8 cellular contexts compared by ENCODE assay signal in genomic region chrX:38804481-38805293, GRCh38. TPM values are rescaled to one million over a fixed set of nuclear protein-coding genes. Genes with fewer than 3 reads are reported as not detected.
DNase-seq lines count a peak whose midpoint lies in the region; ATAC-seq, FAIRE-seq and TF ChIP-seq lines count a peak whose summit lies in the region.

No MANE protein-coding gene starts in this region.

- H3K4me1 Mint-ChIP-seq in CD8-positive, alpha-beta T cell (ENCODE audit: low read depth), result peaks cover 40% of the 10 kb centered on the region
- H3K4me1 Mint-ChIP-seq in astrocyte (ENCODE audit: low read depth, unreplicated experiment), result peaks cover 20% of the 10 kb centered on the region

- H3K36me3 ChIP-seq in CD8-positive, alpha-beta T cell (ENCODE audit: insufficient read depth, low read length), result no peaks in the 10 kb centered on the region
- H3K36me3 ChIP-seq in HCT116 (ENCODE audit: control insufficient read depth in 1 of 2, insufficient read depth in 2 of 2, low read length in 2 of 2) (peaks cover 0 to 5% of the 10 kb centered on the region in 2 experiments; a peak in 1 of 4 replicates), astrocyte (ENCODE audit: insufficient read depth, low read length) (no peaks in the 10 kb centered on the region), iPS-20b (ENCODE audit: insufficient read depth, low read depth, low read length) (peaks cover 23% of the 10 kb centered on the region; the same call in 1 of the 2 replicates)

- POLR2A ChIA-PET in CD8-positive, alpha-beta T cell (lab: Charles Lee), result interaction anchor here (0.6 to 2.3 kb wide), 2 partner anchors 12 to 372 kb away, joined by 3 to 10 read pairs; no protein-coding TSS in a partner anchor
- POLR2A ChIA-PET in HCT116 (lab: Charles Lee), result interaction anchor here (0.6 to 1.1 kb wide), 3 partner anchors 9 to 89 kb away, joined by 3 to 6 read pairs (median 3); no protein-coding TSS in a partner anchor

- H3K27ac ChIP-seq in CD8-positive, alpha-beta T cell (ENCODE audit: low read depth, low read length), result peak overlapping the region; percentile 71
- H3K27ac ChIP-seq in HCT116 (ENCODE audit: low read depth, low read length), result peak overlapping the region; percentile 98
- H3K27ac ChIP-seq in astrocyte (ENCODE audit: low read depth, low read length), result peak overlapping the region; percentile 83
- H3K27ac ChIP-seq in iPS-20b (ENCODE audit: low read length), result peak overlapping the region; percentile 84

- no peaks in the 10 kb centered on the region for H3K9me3 ChIP-seq in CD8-positive, alpha-beta T cell (ENCODE audit: low read length)
- H3K9me3 ChIP-seq in HCT116 (ENCODE audit: control insufficient read depth in 1 of 2, insufficient read depth in 1 of 2, low read depth in 1 of 2, low read length in 2 of 2) (no peaks in the 10 kb centered on the region), astrocyte (ENCODE audit: insufficient read depth, low read depth, low read length) (no peaks in the 10 kb centered on the region), iPS-20b (ENCODE audit: insufficient read depth, low read depth, low read length) (no peaks in the 10 kb centered on the region)

- intact Hi-C loops in CD8-positive, alpha-beta T cell (cut with DNase I, micrococcal nuclease), result loop anchor here (5.0 to 10.0 kb wide), 4 partner anchors 50 to 1933 kb away; partner anchors contain the start of genes BCOR (in 1 of the 2) and MED14 (in 1 of the 2)
- intact Hi-C loops in HCT116 (cut with micrococcal nuclease), result loop anchor here (10.0 kb wide), 1 partner anchor 1370 kb away; no protein-coding TSS in a partner anchor

- no peaks in the 10 kb centered on the region for H3K27me3 Mint-ChIP-seq in CD8-positive, alpha-beta T cell (ENCODE audit: low read depth)
- H3K27me3 Mint-ChIP-seq in astrocyte (ENCODE audit: low read depth, unreplicated experiment), result no peaks in the 10 kb centered on the region

- H3K4me3 Mint-ChIP-seq in CD8-positive, alpha-beta T cell, result peak overlapping the region; percentile 95
- peak overlapping the region; percentile 95 for H3K4me3 Mint-ChIP-seq in astrocyte (ENCODE audit: unreplicated experiment)

- no peak for ATAC-seq in CD8-positive, alpha-beta T cell
- ATAC-seq in HCT116 (peak; percentile 0), GM19467 (IDR thresholded peaks at IDR 0.05; ENCODE audit: unreplicated experiment) (no peak), GM18873 (IDR thresholded peaks at IDR 0.05; ENCODE audit: low FRiP score, unreplicated experiment) (no peak)

- no peak for TF ChIP-seq RAD21 in HCT116 (IDR thresholded peaks at IDR 0.05; ENCODE audit: low read depth)

- TF ChIP-seq POLR2A in HCT116 (IDR thresholded peaks at IDR 0.05; ENCODE audit: borderline replicate concordance, extremely low read depth, insufficient read depth, insufficient read length) (no peak), Raji (IDR thresholded peaks at IDR 0.05; ENCODE audit: insufficient read depth, low read depth, low read length) (0 out of 2 replicates have a peak, but pooled peaks have one; percentile 40)

- DNase-seq in CD8-positive, alpha-beta T cell, result peak in 6 of 7 experiments; percentile 2 to 67 (median 26)
- DNase-seq in HCT116 (ENCODE audit: low read depth, low spot score) (no peak), astrocyte (ENCODE audit: low read depth) (no peak)
- DNase-seq in stimulated activated CD4-positive, alpha-beta T cell treated with anti-CD3 and anti-CD28 coated beads, Interleukin-12 subunit alpha, Interleukin-12 subunit beta, amount 100 ng/mL, for 4 hours, result peak; percentile 30

- H4K20me1 ChIP-seq in HCT116 (ENCODE audit: insufficient read depth), result no peaks in the 10 kb centered on the region
- no peaks in the 10 kb centered on the region for H4K20me1 ChIP-seq in astrocyte (ENCODE audit: insufficient read depth, low read length)

- H3K4me1 ChIP-seq in CD8-positive, alpha-beta T cell (ENCODE audit: insufficient read depth, low read length), result peaks cover 16% of the 10 kb centered on the region
- H3K4me1 ChIP-seq in HCT116 (ENCODE audit: control insufficient read depth in 1 of 2, insufficient read depth in 2 of 2, low read length in 2 of 2) (peaks cover 15 to 43% of the 10 kb centered on the region in 2 experiments), astrocyte (ENCODE audit: insufficient read depth, low read length) (peaks cover 8% of the 10 kb centered on the region), iPS-20b (ENCODE audit: insufficient read depth, low read length) (no peaks in the 10 kb centered on the region)

- H3K79me2 ChIP-seq in HCT116 (ENCODE audit: insufficient read depth, low read length) (peaks cover 46% of the 10 kb centered on the region), astrocyte (ENCODE audit: insufficient read depth, low read length) (peaks cover 45% of the 10 kb centered on the region)

- H3K4me2 ChIP-seq in HCT116 (ENCODE audit: low read length) (peak overlapping the region; percentile 84), astrocyte (ENCODE audit: low read length) (peak overlapping the region; percentile 86)

- H2AFZ ChIP-seq in HCT116 (ENCODE audit: low read depth, low read length, poor library complexity, severe bottlenecking), result no peak overlapping the region
- H2AFZ ChIP-seq in astrocyte (ENCODE audit: low read depth, low read length), result peak overlapping the region; percentile 39

- RAD21 ChIA-PET in HCT116 (lab: Charles Lee; ENCODE audit: low non-redundant PET in 1 of 2, low total read pairs in 2 of 2, uncharacterized antibody in 2 of 2, unreplicated experiment in 2 of 2), result no interaction called here

- peaks cover 26% of the 10 kb centered on the region for H3K36me3 Mint-ChIP-seq in CD8-positive, alpha-beta T cell
- peaks cover 2% of the 10 kb centered on the region for H3K36me3 Mint-ChIP-seq in astrocyte (ENCODE audit: low read depth, unreplicated experiment)

- CTCF ChIA-PET in CD8-positive, alpha-beta T cell (lab: Charles Lee), result interaction anchor here (2.1 kb wide), 1 partner anchor 12 kb away, joined by 9 read pairs; no protein-coding TSS in a partner anchor
- CTCF ChIA-PET in HCT116 (lab: Charles Lee), result no interaction called here

- no peak for TF ChIP-seq CTCF in CD8-positive, alpha-beta T cell (IDR thresholded peaks at IDR 0.05)
- TF ChIP-seq CTCF in HCT116 (IDR thresholded peaks at IDR 0.05 in 2 of 3, conservative IDR thresholded peaks at IDR 0.05 in 1 of 3; ENCODE audit: borderline replicate concordance in 1 of 3, insufficient read depth in 1 of 3, low read depth in 2 of 3, low read length in 2 of 3) (no peak), astrocyte (IDR thresholded peaks at IDR 0.05; ENCODE audit: insufficient read depth, low read depth, low read length) (no peak)

- peak overlapping the region; percentile 98 for H3K27ac Mint-ChIP-seq in CD8-positive, alpha-beta T cell
- peak overlapping the region; percentile 84 for H3K27ac Mint-ChIP-seq in astrocyte (ENCODE audit: unreplicated experiment)

- peak overlapping the region; percentile 91 for H3K9ac ChIP-seq in HCT116 (ENCODE audit: low read length)
- peak overlapping the region; percentile 87 for H3K9ac ChIP-seq in astrocyte (ENCODE audit: low read length)
- peak overlapping the region; percentile 95 for H3K9ac ChIP-seq in iPS-20b (ENCODE audit: low read depth, low read length)

- no peaks in the 10 kb centered on the region for H3K27me3 ChIP-seq in CD8-positive, alpha-beta T cell (ENCODE audit: insufficient read depth, low read length)
- H3K27me3 ChIP-seq in HCT116 (ENCODE audit: insufficient read depth, low read length), result no peaks in the 10 kb centered on the region
- no peaks in the 10 kb centered on the region for H3K27me3 ChIP-seq in astrocyte (ENCODE audit: insufficient read depth, low read length)
- no peaks in the 10 kb centered on the region for H3K27me3 ChIP-seq in iPS-20b (ENCODE audit: insufficient read depth, low read length)

- no peak for FAIRE-seq in astrocyte (lab: Jason Lieb, UNC)

- peak overlapping the region; percentile 84 for H3K4me3 ChIP-seq in CD8-positive, alpha-beta T cell (ENCODE audit: low read depth, low read length)
- peak overlapping the region; percentile 64 to 77 for H3K4me3 ChIP-seq in HCT116 (replicated peaks in 1 of 2; ENCODE audit: low read depth in 1 of 2, low read length in 2 of 2)
- peak overlapping the region; percentile 75 for H3K4me3 ChIP-seq in astrocyte (ENCODE audit: insufficient read depth, low read depth, low read length)
- H3K4me3 ChIP-seq in iPS-20b (ENCODE audit: low read length), result peak overlapping the region; percentile 85

- BruUV-seq in HCT116 (replicated peaks; lab: Mats Ljungman, UMichigan), result TSS peak; percentile 44

- H3K9me3 Mint-ChIP-seq in CD8-positive, alpha-beta T cell, result no peaks in the 10 kb centered on the region
- no peaks in the 10 kb centered on the region for H3K9me3 Mint-ChIP-seq in astrocyte (ENCODE audit: unreplicated experiment)

- no peaks in the 10 kb centered on the region for H3K9me2 ChIP-seq in HCT116 (ENCODE audit: insufficient read depth)

TF ChIP-seq in HCT116, 20 proteins besides CTCF, POLR2A, EP300 and RAD21:
- no peak for TF ChIP-seq EZH2phosphoT487 (IDR thresholded peaks at IDR 0.05; ENCODE audit: borderline replicate concordance)
- no peak for TF ChIP-seq MAX (IDR thresholded peaks at IDR 0.05)
- TF ChIP-seq TCF7L2 (IDR thresholded peaks at IDR 0.05; ENCODE audit: borderline replicate concordance, extremely low read depth, insufficient read depth, insufficient read length), result no peak

RNA-seq across cellular contexts. Expression of gene MID1IP1, which starts 3.4 kb away (rescaled TPM):
- total RNA-seq in CD8-positive, alpha-beta T cell, result 10 to 100 TPM; 14.8 to 16.3 TPM
- total RNA-seq in HCT116 (2021; ENCODE audit: unreplicated experiment), result 109 TPM
- 93.3 and 104 TPM in 2 replicates for polyA plus RNA-seq in HCT116 (2012)
- 40.4 and 46.0 TPM in 2 replicates for total RNA-seq in astrocyte

Comparison
In these comparisons a context has a peak if more than half of its experiments do, and no peak if none do; other contexts are left out.
1. DNase-seq: peak in CD8-positive, alpha-beta T cell (6 of 7) and stimulated activated CD4-positive, alpha-beta T cell treated with anti-CD3 and anti-CD28 coated beads, Interleukin-12 subunit alpha, Interleukin-12 subunit beta, amount 100 ng/mL, for 4 hours (single experiment); none in HCT116 (single experiment) and astrocyte (single experiment).
2. Peak in every context shown above with its lines, with median percentiles within 50 percentile points of each other: H3K27ac ChIP-seq, H3K4me3 ChIP-seq and H3K9ac ChIP-seq.